ENCODE assay signal across 8 cellular contexts in the genomic region with DNA sequence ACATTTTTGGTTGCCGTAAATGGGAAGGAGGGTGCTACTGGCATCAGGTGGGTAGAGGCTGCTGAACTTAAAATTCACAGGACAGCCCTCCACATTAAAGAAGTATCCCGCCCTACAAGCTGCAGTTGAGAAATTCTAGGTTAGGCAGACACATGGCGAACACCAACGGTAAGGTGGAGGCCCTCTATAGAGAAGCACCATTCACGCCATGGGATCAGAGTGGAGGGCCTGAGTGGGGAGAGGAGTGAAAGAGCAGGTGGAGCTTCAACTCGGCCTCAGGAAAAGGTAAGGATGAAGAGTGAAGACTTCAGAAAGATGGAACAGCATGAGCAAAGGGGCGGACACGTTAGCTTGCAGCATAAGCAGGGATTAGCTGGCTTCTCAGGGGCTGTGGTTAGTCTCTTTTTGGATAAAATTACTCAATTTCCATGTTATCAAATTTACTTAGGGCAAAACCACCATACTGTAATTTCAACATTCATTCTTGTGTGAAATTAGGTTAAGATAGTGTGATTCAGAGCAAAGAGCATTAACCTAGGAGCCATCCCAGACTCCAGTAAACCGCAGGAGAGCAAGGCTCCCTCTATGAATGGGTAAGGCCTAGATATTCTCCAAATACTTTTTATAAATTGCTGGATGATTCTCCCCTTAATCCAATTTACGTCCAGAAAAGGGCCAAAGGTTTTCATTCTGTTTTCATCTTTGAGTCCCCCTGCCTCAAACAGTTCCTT. TPM values are rescaled to one million over a fixed set of nuclear protein-coding genes. Genes with fewer than 3 reads are reported as not detected.
DNase-seq lines count a peak whose midpoint lies in the region; ATAC-seq and TF ChIP-seq lines count a peak whose summit lies in the region.

No MANE protein-coding gene starts in this region.

- H3K9me3 ChIP-seq in CD8-positive, alpha-beta memory T cell (ENCODE audit: low read length) = no peaks in the 10 kb centered on the region

- H3K4me1 ChIP-seq in CD8-positive, alpha-beta memory T cell (ENCODE audit: insufficient read depth, low read length) = peaks cover 19% of the 10 kb centered on the region

- no peaks in the 10 kb centered on the region for H3K27me3 ChIP-seq in CD8-positive, alpha-beta memory T cell (ENCODE audit: insufficient read depth, low read length, poor library complexity, severe bottlenecking)

- no peaks in the 10 kb centered on the region for H3K27me3 Mint-ChIP-seq in CD8-positive, alpha-beta memory T cell
- H3K27me3 Mint-ChIP-seq in central memory CD8-positive, alpha-beta T cell = no peaks in the 10 kb centered on the region
- no peaks in the 10 kb centered on the region for H3K27me3 Mint-ChIP-seq in nephron progenitor cell (ENCODE audit: low read depth, poor library complexity)

- POLR2A ChIA-PET in CD8-positive, alpha-beta memory T cell (lab: Charles Lee) = interaction anchor here (0.7 to 2.7 kb wide), 2 partner anchors 69 to 388 kb away, joined by 3 to 9 read pairs; a partner anchor contains a TSS
- POLR2A ChIA-PET in HEK293T (lab: Yijun Ruan, JAX) = interaction anchor here (1.7 kb wide), 1 partner anchor 42 kb away, joined by 4 read pairs; no protein-coding TSS in a partner anchor

- no peak for ATAC-seq in central memory CD8-positive, alpha-beta T cell (replicated peaks; ENCODE audit: extremely low read depth, poor library complexity, severe bottlenecking)
- ATAC-seq in GM19463 (IDR thresholded peaks at IDR 0.05; ENCODE audit: unreplicated experiment) = no peak

- peak overlapping the region; percentile 96 to 100 (median 98) for H3K27ac Mint-ChIP-seq in CD8-positive, alpha-beta memory T cell
- peak overlapping the region; percentile 99 for H3K27ac Mint-ChIP-seq in central memory CD8-positive, alpha-beta T cell (ENCODE audit: low read depth)
- no peak overlapping the region for H3K27ac Mint-ChIP-seq in nephron progenitor cell

- no peaks in the 10 kb centered on the region for H3K36me3 ChIP-seq in CD8-positive, alpha-beta memory T cell (ENCODE audit: insufficient read depth, low read length)

- peaks cover 21 to 45% (median 38%) of the 10 kb centered on the region in 3 donors for H3K4me1 Mint-ChIP-seq in CD8-positive, alpha-beta memory T cell
- H3K4me1 Mint-ChIP-seq in central memory CD8-positive, alpha-beta T cell = peaks cover 31% of the 10 kb centered on the region
- peaks cover 17% of the 10 kb centered on the region for H3K4me1 Mint-ChIP-seq in nephron progenitor cell

- TF ChIP-seq CTCF in nephron progenitor cell (IDR thresholded peaks at IDR 0.05) = no peak

- peak in 1 of 5 donors; percentile 17 for DNase-seq in CD8-positive, alpha-beta memory T cell
- peak; percentile 16 for DNase-seq in NAMALWA (ENCODE audit: low spot score)
- no peak for DNase-seq in central memory CD8-positive, alpha-beta T cell (ENCODE audit: low spot score in 2 of 2)
- DNase-seq in nephron progenitor cell = no peak
- DNase-seq in HEK293T (ENCODE audit: extremely low spot score) = no peak
- DNase-seq in NCI-H1092 (lab: John Stamatoyannopoulos, UW) = no peak
- no peak for DNase-seq in iPS-NIHi11 (ENCODE audit: low spot score)

- H3K4me3 ChIP-seq in CD8-positive, alpha-beta memory T cell (ENCODE audit: low read length) = peak overlapping the region; percentile 85

- peak overlapping the region; percentile 92 for H3K27ac ChIP-seq in CD8-positive, alpha-beta memory T cell (ENCODE audit: low read depth, low read length)

- CTCF ChIA-PET in CD8-positive, alpha-beta memory T cell (lab: Charles Lee) = interaction anchor here (1.8 kb wide), 1 partner anchor 69 kb away, joined by 5 read pairs; a partner anchor contains a TSS
- CTCF ChIA-PET in HEK293T (lab: Yijun Ruan, JAX) = interaction anchor here (0.6 kb wide), 1 partner anchor 16 kb away, joined by 6 read pairs; no protein-coding TSS in a partner anchor

- H3K4me3 Mint-ChIP-seq in CD8-positive, alpha-beta memory T cell = peak overlapping the region; percentile 85 to 97 (median 92)
- peak overlapping the region; percentile 90 for H3K4me3 Mint-ChIP-seq in central memory CD8-positive, alpha-beta T cell
- peak overlapping the region; percentile 92 for H3K4me3 Mint-ChIP-seq in nephron progenitor cell

- H3K9me3 Mint-ChIP-seq in CD8-positive, alpha-beta memory T cell = peaks cover 5 to 20% (median 17%) of the 10 kb centered on the region in 5 donors
- peaks cover 11% of the 10 kb centered on the region for H3K9me3 Mint-ChIP-seq in central memory CD8-positive, alpha-beta T cell
- peaks cover 58% of the 10 kb centered on the region for H3K9me3 Mint-ChIP-seq in nephron progenitor cell

- H3K36me3 Mint-ChIP-seq in CD8-positive, alpha-beta memory T cell = peaks cover 11 to 39% (median 29%) of the 10 kb centered on the region in 3 donors
- peaks cover 22% of the 10 kb centered on the region for H3K36me3 Mint-ChIP-seq in central memory CD8-positive, alpha-beta T cell (ENCODE audit: insufficient read depth)
- H3K36me3 Mint-ChIP-seq in nephron progenitor cell (ENCODE audit: low read depth) = peaks cover 73% of the 10 kb centered on the region

TF ChIP-seq in HEK293T, 16 proteins besides CTCF, POLR2A, EP300 and RAD21:
- no peak for TF ChIP-seq SP1 (IDR thresholded peaks at IDR 0.05)
- TF ChIP-seq FOXM1 (IDR thresholded peaks at IDR 0.05; ENCODE audit: borderline replicate concordance) = no peak
- no peak for TF ChIP-seq HDGF (IDR thresholded peaks at IDR 0.05; ENCODE audit: borderline replicate concordance)
- TF ChIP-seq FOXK2 (IDR thresholded peaks at IDR 0.05) = no peak
- no peak for TF ChIP-seq NFRKB (IDR thresholded peaks at IDR 0.05)
- TF ChIP-seq FOXA1 (IDR thresholded peaks at IDR 0.05) = no peak
- TF ChIP-seq L3MBTL2 (conservative IDR thresholded peaks at IDR 0.05) = no peak
- no peak for TF ChIP-seq ELF4 (IDR thresholded peaks at IDR 0.05)
- TF ChIP-seq ZNF384 (IDR thresholded peaks at IDR 0.05) = no peak
- TF ChIP-seq SUZ12 (IDR thresholded peaks at IDR 0.05) = no peak
- TF ChIP-seq BHLHE40 (IDR thresholded peaks at IDR 0.05; ENCODE audit: borderline replicate concordance) = no peak
- TF ChIP-seq CTBP1 (IDR thresholded peaks at IDR 0.05; ENCODE audit: borderline replicate concordance) = no peak

RNA-seq across cellular contexts. Expression of a gene that starts 1.2 kb away (rescaled TPM):
- total RNA-seq in CD8-positive, alpha-beta memory T cell = 10 to 100 TPM; 20.1 to 21.5 TPM
- polyA plus RNA-seq in CD8-positive, alpha-beta memory T cell = 13.9 TPM
